Comparison of ENCODE assay signal across 15 cellular contexts in genomic region chr1:153934746-153935145, GRCh38. TPM values are rescaled to one million over a fixed set of nuclear protein-coding genes. Genes with fewer than 3 reads are reported as not detected.
DNase-seq lines count a peak whose midpoint lies in the region; ATAC-seq and TF ChIP-seq lines count a peak whose summit lies in the region.
"Had no signal": no experiment of that assay in that cellular context is flagged by ENCODE, and none has a peak within 500 bp of the region (broad histone marks: within the 10 kb centered on the region; RNA-seq: fewer than 3 reads in every experiment).

No MANE protein-coding gene starts in this region.

- no peaks in the 10 kb centered on the region for H3K27me3 ChIP-seq in spleen (replicated peaks in 1 of 7)

- DNase-seq in activated effector memory CD4-positive, alpha-beta T cell treated with anti-CD3 and anti-CD28 coated beads, Interleukin-2, amount 50 U/mL, for 16 hours = peak; percentile 58
- no peak for DNase-seq in activated effector memory CD4-positive, alpha-beta T cell treated with Interleukin-2 at 50 U/mL for 16 hours
- DNase-seq in islet precursor cell = peak; percentile 22
- peak; percentile 56 for DNase-seq in spleen
- no peak for DNase-seq in NCI-H748 treated with DMSO at 0.1 percent for 48 hours (lab: John Stamatoyannopoulos, UW)
- no peak for DNase-seq in Ammon's horn (ENCODE audit: low spot score)
- DNase-seq: DMS79, NCI-H1436 treated with DMSO at 0.1 percent for 48 hours, NCI-H2227 treated with DMSO at 0.1 percent for 48 hours, NCI-H524 treated with DMSO at 0.1 percent for 48 hours, RPMI8226 had no signal

- no peak overlapping the region for H3K4me3 Mint-ChIP-seq in activated T-helper 17 cell treated with anti-CD3 and anti-CD28 coated beads, Interleukin-2, amount 50 U/mL, for 72 hours
- H3K4me3 Mint-ChIP-seq: GM23338 had no signal

- WGBS in spleen, 5 donors = 89 to 95% (median 93%) methylated on average over 8 to 9 of the region's 9 CpGs

- H3K9me3 Mint-ChIP-seq in activated T-helper 17 cell treated with anti-CD3 and anti-CD28 coated beads, Interleukin-2, amount 50 U/mL, for 72 hours = no peaks in the 10 kb centered on the region
- H3K9me3 Mint-ChIP-seq: GM23338 had no signal

- H3K27ac Mint-ChIP-seq in activated T-helper 17 cell treated with anti-CD3 and anti-CD28 coated beads, Interleukin-2, amount 50 U/mL, for 72 hours = peak overlapping the region; percentile 5
- H3K27ac Mint-ChIP-seq: GM23338 had no signal

- no peak overlapping the region for H3K4me3 ChIP-seq in spleen
- H3K4me3 ChIP-seq: GM23338 had no signal

- H3K27ac ChIP-seq in spleen = no peak overlapping the region
- H3K27ac ChIP-seq: C4-2B had no signal

- peaks cover 0 to 4% (median under 1%) of the 10 kb centered on the region in 6 donors for H3K4me1 ChIP-seq in spleen

- no peak for TF ChIP-seq CTCF in spleen (IDR thresholded peaks at IDR 0.05 in 8 of 11, conservative IDR thresholded peaks at IDR 0.05 in 3 of 11)

- H3K4me1 Mint-ChIP-seq in activated T-helper 17 cell treated with anti-CD3 and anti-CD28 coated beads, Interleukin-2, amount 50 U/mL, for 72 hours = no peaks in the 10 kb centered on the region
- H3K4me1 Mint-ChIP-seq: GM23338 had no signal

- no peak for ATAC-seq in activated T-helper 17 cell treated with anti-CD3 and anti-CD28 coated beads, Interleukin-2, amount 50 U/mL, for 72 hours (replicated peaks)
- no peak for ATAC-seq in GM21717 (IDR thresholded peaks at IDR 0.05; ENCODE audit: unreplicated experiment)
- ATAC-seq: GM23338 had no signal

- no peaks in the 10 kb centered on the region for H3K27me3 Mint-ChIP-seq in activated T-helper 17 cell treated with anti-CD3 and anti-CD28 coated beads, Interleukin-2, amount 50 U/mL, for 72 hours

- H3K36me3 Mint-ChIP-seq in activated T-helper 17 cell treated with anti-CD3 and anti-CD28 coated beads, Interleukin-2, amount 50 U/mL, for 72 hours (ENCODE audit: low read depth) = peaks cover 91% of the 10 kb centered on the region

- H3K36me3 ChIP-seq in spleen = peaks cover 7 to 100% (median 99%) of the 10 kb centered on the region in 6 donors

- intact Hi-C loops in spleen (cut with DNase I; ENCODE audit: low total_unique reads) = no loop called here

- TF ChIP-seq POLR2A in spleen (IDR thresholded peaks at IDR 0.05) = no peak

- no peaks in the 10 kb centered on the region for H3K9me3 ChIP-seq in spleen

RNA-seq across cellular contexts. Expression of gene DENND4B, which starts 11.8 kb away (rescaled TPM):
- total RNA-seq in activated T-helper 17 cell treated with anti-CD3 and anti-CD28 coated beads, Interleukin-2, amount 50 U/mL, for 72 hours = 100 to 1,000 TPM in 1 of 2 donors, 10 to 100 TPM in 1; 98.0 to 130 TPM
- total RNA-seq in spleen = 100 to 1,000 TPM; 135 to 211 (median 168) TPM
- polyA plus RNA-seq in spleen = 100 to 1,000 TPM in 2 of 3 donors, 10 to 100 TPM in 1; 47.7 to 106 (median 104) TPM

RNA-seq across cellular contexts. Expression of gene GATAD2B, which starts 12.0 kb away (rescaled TPM):
- total RNA-seq in activated T-helper 17 cell treated with anti-CD3 and anti-CD28 coated beads, Interleukin-2, amount 50 U/mL, for 72 hours = 10 to 100 TPM; 47.8 to 51.1 TPM
- total RNA-seq in spleen = 10 to 100 TPM; 44.2 to 68.1 (median 60.4) TPM
- 1 to 10 TPM; 3.7 to 7.1 (median 3.9) TPM for polyA plus RNA-seq in spleen

RNA-seq across cellular contexts. Expression of gene CRTC2, which starts 23.7 kb away (rescaled TPM):
- total RNA-seq in activated T-helper 17 cell treated with anti-CD3 and anti-CD28 coated beads, Interleukin-2, amount 50 U/mL, for 72 hours = 100 to 1,000 TPM in 1 of 2 donors, 10 to 100 TPM in 1; 84.9 to 131 TPM
- 10 to 100 TPM; 34.8 to 80.1 (median 66.8) TPM for total RNA-seq in spleen
- 10 to 100 TPM; 37.7 to 79.7 (median 72.3) TPM for polyA plus RNA-seq in spleen

RNA-seq across cellular contexts. Expression of gene SLC39A1, which starts 28.6 kb away (rescaled TPM):
- 100 to 1,000 TPM; 109 to 117 TPM for total RNA-seq in activated T-helper 17 cell treated with anti-CD3 and anti-CD28 coated beads, Interleukin-2, amount 50 U/mL, for 72 hours
- 10 to 100 TPM; 66.7 to 88.4 (median 81.1) TPM for total RNA-seq in spleen
- 10 to 100 TPM; 23.6 to 41.3 (median 40.6) TPM for polyA plus RNA-seq in spleen

RNA-seq across cellular contexts. Expression of gene CREB3L4, which starts 33.0 kb away (rescaled TPM):
- 1 to 10 TPM; 7.4 to 9.3 TPM for total RNA-seq in activated T-helper 17 cell treated with anti-CD3 and anti-CD28 coated beads, Interleukin-2, amount 50 U/mL, for 72 hours
- 10 to 100 TPM in 2 of 7 donors, 1 to 10 TPM in 5; 6.1 to 18.0 (median 9.1) TPM for total RNA-seq in spleen
- 10 to 100 TPM in 2 of 3 donors, 1 to 10 TPM in 1; 8.9 to 13.3 (median 11.7) TPM for polyA plus RNA-seq in spleen

Comparison
In these comparisons a context has a peak if more than half of its experiments do, and no peak if none do; other contexts are left out.
1. DNase-seq: peak in activated effector memory CD4-positive, alpha-beta T cell treated with anti-CD3 and anti-CD28 coated beads, Interleukin-2, amount 50 U/mL, for 16 hours (single experiment), islet precursor cell (single experiment) and spleen (single experiment); none in activated effector memory CD4-positive, alpha-beta T cell treated with Interleukin-2 at 50 U/mL for 16 hours (single experiment), NCI-H748 treated with DMSO at 0.1 percent for 48 hours (single experiment) and Ammon's horn (single experiment).